Comparison of ENCODE assay signal across 8 cellular contexts in genomic region chr5:177006265-177006972, GRCh38. TPM values are rescaled to one million over a fixed set of nuclear protein-coding genes. Genes with fewer than 3 reads are reported as not detected.
DNase-seq lines count a peak whose midpoint lies in the region; FAIRE-seq and TF ChIP-seq lines count a peak whose summit lies in the region.

UIMC1 (minus strand) TSS chr5:177006779; CDS start chr5:176982615, 24,164 bp downstream.

- peak within 1 kb of the TSS; percentile 98 for H3K14ac ChIP-seq in neuronal stem cell (ENCODE audit: low read length)

- peak within 1 kb of the TSS; percentile 93 for H3K27ac Mint-ChIP-seq in activated naive CD4-positive, alpha-beta T cell treated with anti-CD3 and anti-CD28 coated beads for 36 hours

- peak within 1 kb of the TSS; percentile 98 for H2AFZ ChIP-seq in neuronal stem cell (ENCODE audit: low read length)

- no peak within 1 kb of the TSS for H2BK12ac ChIP-seq in neuronal stem cell (ENCODE audit: low read length)

- peak within 1 kb of the TSS; percentile 47 for H3K4ac ChIP-seq in neuronal stem cell (ENCODE audit: low read length)

- H3K9me3 ChIP-seq in HEK293 (ENCODE audit: control insufficient read depth, insufficient read depth, low read depth, low read length), result no peaks in the 10 kb centered on the region
- H3K9me3 ChIP-seq in neuronal stem cell (replicated peaks in 1 of 2; ENCODE audit: control insufficient read depth in 2 of 2, insufficient read depth in 1 of 2, low read depth in 1 of 2, low read length in 2 of 2), result peaks cover 0 to 2% of the 10 kb centered on the region in 2 donors
- no peaks in the 10 kb centered on the region for H3K9me3 ChIP-seq in subcutaneous abdominal adipose tissue (ENCODE audit: control insufficient read depth in 5 of 5, low read length in 5 of 5)

- intact Hi-C loops in activated naive CD4-positive, alpha-beta T cell treated with anti-CD3 and anti-CD28 coated beads for 36 hours (cut with micrococcal nuclease), result loop anchor here (1.0 to 5.0 kb wide), 4 partner anchors 16 to 617 kb away; partner anchors contain the start of genes NSD1, RNF44 and ZNF346

- peak within 1 kb of the TSS; percentile 65 for H4K8ac ChIP-seq in neuronal stem cell (ENCODE audit: low read depth, low read length)

- H4K91ac ChIP-seq in neuronal stem cell (ENCODE audit: low read depth, low read length, poor library complexity), result no peak within 1 kb of the TSS

- H3K18ac ChIP-seq in neuronal stem cell (ENCODE audit: low read length), result peak within 1 kb of the TSS; percentile 100

- peaks cover 3% of the 10 kb centered on the region for H3K79me1 ChIP-seq in neuronal stem cell (ENCODE audit: low read depth, low read length)

- H3K27ac ChIP-seq in HEK293 (ENCODE audit: extremely low read depth, low read depth, low read length) (peak within 1 kb of the TSS; percentile 83), neuronal stem cell (replicated peaks; ENCODE audit: low read length) (peak within 1 kb of the TSS; percentile 98), subcutaneous abdominal adipose tissue (ENCODE audit: low read depth, low read length) (peak within 1 kb of the TSS; percentile 90)

- no CpG with 5 or more reads among the region's 83 CpGs for WGBS in neuronal stem cell (ENCODE audit: extremely low coverage in 2 of 2, insufficient read length in 2 of 2, insufficient replicate concordance in 1 of 2), 2 donors

- H3K4me2 ChIP-seq in neuronal stem cell (ENCODE audit: insufficient read depth, low read length, poor library complexity, severe bottlenecking), result peak within 1 kb of the TSS; percentile 64

- H3K36me3 ChIP-seq in HEK293 (ENCODE audit: control insufficient read depth in 2 of 2, insufficient read depth in 1 of 2, low read length in 2 of 2) (no peaks in the 10 kb centered on the region; a peak in 1 of 3 replicates), neuronal stem cell (replicated peaks in 1 of 2; ENCODE audit: control insufficient read depth in 2 of 2, insufficient read depth in 2 of 2, low read length in 2 of 2) (peaks cover 0 to 3% of the 10 kb centered on the region in 2 donors), subcutaneous abdominal adipose tissue (ENCODE audit: control insufficient read depth in 5 of 5, insufficient read depth in 5 of 5, low read length in 5 of 5) (no peaks in the 10 kb centered on the region)

- H2BK5ac ChIP-seq in neuronal stem cell (ENCODE audit: low read length), result peak within 1 kb of the TSS; percentile 99

- peak within 1 kb of the TSS; percentile 66 for H3K4me3 ChIP-seq in HEK293 (ENCODE audit: low read depth, low read length)
- H3K4me3 ChIP-seq in neuronal stem cell (ENCODE audit: low read length in 2 of 2), result peak within 1 kb of the TSS; percentile 93 to 97
- peak within 1 kb of the TSS; percentile 79 to 96 (median 89) for H3K4me3 ChIP-seq in subcutaneous abdominal adipose tissue (ENCODE audit: low read depth in 1 of 5, low read length in 5 of 5)

- peak; percentile 55; the same call in 1 of the 2 replicates for TF ChIP-seq CTCF in HEK293 (tag by site-specific recombination; IDR thresholded peaks at IDR 0.05)

- in situ Hi-C loops in G401 (cut with HindIII; ENCODE audit: low sequenced_read_pairs), result no loop called here

- CTCF ChIA-PET in HEK293 (lab: Yijun Ruan, JAX), result interaction anchor here (0.7 to 1.4 kb wide), 4 partner anchors 9 to 79 kb away, joined by 3 read pairs; no protein-coding TSS in a partner anchor
- CTCF ChIA-PET in activated naive CD4-positive, alpha-beta T cell treated with anti-CD3 and anti-CD28 coated beads for 36 hours (lab: Charles Lee), result interaction anchor here (1.0 to 1.9 kb wide), 5 partner anchors 14 to 346 kb away, joined by 3 to 15 read pairs (median 4); no protein-coding TSS in a partner anchor

- H3K27me3 ChIP-seq in neuronal stem cell (ENCODE audit: control insufficient read depth in 3 of 3, insufficient read depth in 3 of 3, low read depth in 1 of 3, low read length in 3 of 3), result no peaks in the 10 kb centered on the region
- no peaks in the 10 kb centered on the region for H3K27me3 ChIP-seq in subcutaneous abdominal adipose tissue (ENCODE audit: control insufficient read depth in 5 of 5, insufficient read depth in 4 of 5, low read length in 5 of 5)

- POLR2A ChIA-PET in HEK293 (lab: Yijun Ruan, JAX), result interaction anchor here (0.7 to 3.6 kb wide), 5 partner anchors 10 to 21 kb away, joined by 3 to 14 read pairs (median 7); partner anchors contain the start of gene ZNF346

- H3K4me1 ChIP-seq in HEK293 (ENCODE audit: control insufficient read depth, insufficient read depth, low read length), result peaks cover 14% of the 10 kb centered on the region
- peaks cover 3 to 8% of the 10 kb centered on the region in 2 donors for H3K4me1 ChIP-seq in neuronal stem cell (ENCODE audit: control insufficient read depth in 2 of 2, insufficient read depth in 1 of 2, low read depth in 1 of 2, low read length in 2 of 2)
- peaks cover 3 to 24% (median 15%) of the 10 kb centered on the region in 5 donors for H3K4me1 ChIP-seq in subcutaneous abdominal adipose tissue (ENCODE audit: control insufficient read depth in 5 of 5, insufficient read depth in 5 of 5, low read length in 5 of 5)

- peak within 1 kb of the TSS; percentile 99 for H2AK5ac ChIP-seq in neuronal stem cell (ENCODE audit: low read depth, low read length)

- peak within 1 kb of the TSS; percentile 98 for H3K9ac ChIP-seq in neuronal stem cell (ENCODE audit: low read depth, low read length, poor library complexity)
- peak within 1 kb of the TSS in 4 of 5 donors; percentile 82 to 89 (median 85) for H3K9ac ChIP-seq in subcutaneous abdominal adipose tissue (ENCODE audit: low read length in 5 of 5)

- peak within 1 kb of the TSS; percentile 93 for H3K4me3 Mint-ChIP-seq in activated naive CD4-positive, alpha-beta T cell treated with anti-CD3 and anti-CD28 coated beads for 36 hours

- peak within 1 kb of the TSS; percentile 80 for H2BK15ac ChIP-seq in neuronal stem cell (ENCODE audit: low read length)

- H2BK120ac ChIP-seq in neuronal stem cell (ENCODE audit: low read depth, low read length), result peak within 1 kb of the TSS; percentile 85

- H3K9me3 Mint-ChIP-seq in activated naive CD4-positive, alpha-beta T cell treated with anti-CD3 and anti-CD28 coated beads for 36 hours, result no peaks in the 10 kb centered on the region

- peak within 1 kb of the TSS; percentile 93 for H3K23ac ChIP-seq in neuronal stem cell (ENCODE audit: low read depth, low read length, poor library complexity)

- FAIRE-seq in frontal cortex (lab: Jason Lieb, UNC), result no peak

- DNase-seq in G401 (ENCODE audit: low spot score), result peak; percentile 87
- peak; percentile 78 for DNase-seq in MV-4-11 (lab: John Stamatoyannopoulos, UW)
- peak; percentile 94 for DNase-seq in SK-N-DZ (ENCODE audit: low spot score)
- DNase-seq in activated naive CD4-positive, alpha-beta T cell treated with anti-CD3 and anti-CD28 coated beads for 36 hours, result peak; percentile 90
- DNase-seq in frontal cortex (ENCODE audit: low spot score in 2 of 2), result peak; percentile 85 to 86
- DNase-seq in neuronal stem cell (ENCODE audit: low spot score), result peak; percentile 97

- no peaks in the 10 kb centered on the region for H3K36me3 Mint-ChIP-seq in activated naive CD4-positive, alpha-beta T cell treated with anti-CD3 and anti-CD28 coated beads for 36 hours (ENCODE audit: low read depth)

- H3K27me3 Mint-ChIP-seq in activated naive CD4-positive, alpha-beta T cell treated with anti-CD3 and anti-CD28 coated beads for 36 hours (ENCODE audit: low read depth), result no peaks in the 10 kb centered on the region

- H3K4me1 Mint-ChIP-seq in activated naive CD4-positive, alpha-beta T cell treated with anti-CD3 and anti-CD28 coated beads for 36 hours (ENCODE audit: low read depth), result peaks cover 29% of the 10 kb centered on the region

TF ChIP-seq in HEK293, 187 proteins besides CTCF, POLR2A, EP300 and RAD21 (continues in another document):
- TF ChIP-seq SP3 (tag by site-specific recombination; IDR thresholded peaks at IDR 0.05), result peak; percentile 93
- TF ChIP-seq YY2 (tag by site-specific recombination; IDR thresholded peaks at IDR 0.05), result peak; percentile 57; the same call in 1 of the 2 replicates
- TF ChIP-seq ZNF76 (tag by site-specific recombination; IDR thresholded peaks at IDR 0.05; ENCODE audit: borderline replicate concordance, low read depth), result peak; percentile 58; the same call in 1 of the 2 replicates
- TF ChIP-seq ZNF629 (tag by site-specific recombination; IDR thresholded peaks at IDR 0.05), result peak; percentile 74
- TF ChIP-seq ZBTB7A (tag by site-specific recombination; IDR thresholded peaks at IDR 0.05; ENCODE audit: low read depth), result peak; percentile 95
- TF ChIP-seq ZNF19 (tag by site-specific recombination; IDR thresholded peaks at IDR 0.05; ENCODE audit: low read depth), result no peak
- TF ChIP-seq ZNF704 (tag by site-specific recombination; IDR thresholded peaks at IDR 0.05), result peak; percentile 77; the same call in 1 of the 2 replicates

RNA-seq across cellular contexts. Expression of gene UIMC1, which starts in this region (rescaled TPM):
- total RNA-seq in G401 (2014; rRNA removed; shearing (Covaris generic)), result 37.2 and 48.4 TPM in 2 replicates
- 44.4 and 53.7 TPM in 2 replicates for polyA plus RNA-seq in SK-N-DZ (2014; cell fraction: cytosol; rRNA removed)
- polyA plus RNA-seq in SK-N-DZ (2014; cell fraction: nucleus; rRNA removed), result 40.0 and 41.6 TPM in 2 replicates
- 10 to 100 TPM; 53.4 to 54.6 TPM for total RNA-seq in activated naive CD4-positive, alpha-beta T cell treated with anti-CD3 and anti-CD28 coated beads for 36 hours
- total RNA-seq in frontal cortex, result 109 TPM
- 25.7 TPM for polyA plus RNA-seq in neuronal stem cell (2013, experiment 1 of 2)
- 24.6 TPM for polyA plus RNA-seq in neuronal stem cell (2013, experiment 2 of 2)

Comparison
In these comparisons a context has a peak if more than half of its experiments do, and no peak if none do; other contexts are left out.
1. Peak in every context shown above with its lines: DNase-seq, H3K4me3 ChIP-seq and H3K27ac ChIP-seq.